1 cellular context compared by ENCODE assay signal in the genomic region with DNA sequence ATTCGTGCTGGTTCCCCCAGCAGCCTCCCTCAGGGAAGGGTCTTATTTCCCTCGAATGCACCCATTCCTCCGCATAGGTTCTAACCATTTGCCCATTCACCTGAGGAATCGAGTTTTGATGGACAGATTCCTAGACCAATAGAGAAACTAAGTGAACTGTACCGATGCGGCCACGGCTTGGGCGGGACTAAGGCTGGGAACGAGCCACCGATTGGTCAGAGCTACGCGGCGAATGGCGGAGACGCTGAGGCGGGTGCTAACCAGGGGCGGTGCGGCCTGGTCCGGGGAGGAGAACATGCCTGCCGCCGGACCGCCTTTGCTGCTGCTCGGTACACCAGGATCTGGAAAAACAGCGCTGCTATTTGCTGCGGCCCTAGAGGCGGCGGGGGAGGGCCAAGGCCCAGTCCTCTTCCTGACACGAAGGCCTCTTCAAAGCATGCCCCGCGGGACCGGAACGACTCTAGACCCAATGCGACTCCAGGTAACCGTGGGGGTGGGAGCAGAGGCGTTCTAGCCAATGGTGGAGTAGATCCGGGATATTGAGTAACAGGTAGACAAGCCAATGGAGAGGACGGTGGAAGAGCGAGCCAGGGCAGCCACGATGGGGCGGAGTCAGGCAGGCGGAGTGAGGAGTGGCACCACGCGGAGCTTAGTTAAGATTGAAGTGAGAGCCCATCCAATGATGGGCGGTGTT.
TF ChIP-seq lines count a peak whose summit lies in the region.

A gene with protein sequence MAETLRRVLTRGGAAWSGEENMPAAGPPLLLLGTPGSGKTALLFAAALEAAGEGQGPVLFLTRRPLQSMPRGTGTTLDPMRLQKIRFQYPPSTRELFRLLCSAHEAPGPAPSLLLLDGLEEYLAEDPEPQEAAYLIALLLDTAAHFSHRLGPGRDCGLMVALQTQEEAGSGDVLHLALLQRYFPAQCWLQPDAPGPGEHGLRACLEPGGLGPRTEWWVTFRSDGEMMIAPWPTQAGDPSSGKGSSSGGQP (plus strand): TSS at position 218 of the 694 bp plus-strand sequence. CDS start 15 bp downstream, at position 233.

TF ChIP-seq in HepG2, 621 proteins besides CTCF, POLR2A, EP300 and RAD21 (continued from another document and continues in another):
- TF ChIP-seq SALL2 (CRISPR knock-in tag; IDR thresholded peaks at IDR 0.05) (peak; percentile 83; the same call in 1 of the 2 replicates), ZNF749 (CRISPR knock-in tag; IDR thresholded peaks at IDR 0.05; ENCODE audit: borderline replicate concordance) (no peak; the same call in 1 of the 2 replicates), SMARCE1 (IDR thresholded peaks at IDR 0.05; ENCODE audit: borderline replicate concordance) (no peak), ZNF670 (CRISPR knock-in tag; IDR thresholded peaks at IDR 0.05; ENCODE audit: borderline replicate concordance) (no peak), SNAPC2 (CRISPR knock-in tag; IDR thresholded peaks at IDR 0.05) (0 out of 2 replicates have a peak, but pooled peaks have one; percentile 37), NFATC3 (CRISPR knock-in tag; IDR thresholded peaks at IDR 0.05) (0 out of 2 replicates have a peak, but pooled peaks have one; percentile 83), NFE2L2 (IDR thresholded peaks at IDR 0.05; ENCODE audit: low read length) (no peak), NR3C1 (CRISPR knock-in tag; IDR thresholded peaks at IDR 0.05) (no peak), ERF (CRISPR knock-in tag; IDR thresholded peaks at IDR 0.05) (peak; percentile 63; the same call in 1 of the 2 replicates), ZNF432 (CRISPR knock-in tag; IDR thresholded peaks at IDR 0.05; ENCODE audit: borderline replicate concordance) (no peak), REL (CRISPR knock-in tag; conservative IDR thresholded peaks at IDR 0.05) (no peak), NCOA2 (CRISPR knock-in tag; IDR thresholded peaks at IDR 0.05) (peak; percentile 22; the same call in 1 of the 2 replicates), ZFP36 (IDR thresholded peaks at IDR 0.05; ENCODE audit: borderline replicate concordance, low read depth, low read length, partially characterized antibody) (no peak), MAFK (conservative IDR thresholded peaks at IDR 0.05 in 1 of 2, IDR thresholded peaks at IDR 0.05 in 1 of 2; ENCODE audit: low read length in 2 of 2) (no peak), U2AF2 (IDR thresholded peaks at IDR 0.05; ENCODE audit: low read depth, low read length) (no peak), ZNF260 (CRISPR knock-in tag; IDR thresholded peaks at IDR 0.05; ENCODE audit: borderline replicate concordance, low read depth) (no peak), ZNF24 (IDR thresholded peaks at IDR 0.05) (no peak), ZNF792 (CRISPR knock-in tag; IDR thresholded peaks at IDR 0.05) (peak; percentile 58; the same call in 1 of the 2 replicates), TCF12 (IDR thresholded peaks at IDR 0.05) (no peak), TCF12 (CRISPR knock-in tag; IDR thresholded peaks at IDR 0.05) (no peak), SIX4 (CRISPR knock-in tag; IDR thresholded peaks at IDR 0.05) (no peak), ZFX (CRISPR knock-in tag; IDR thresholded peaks at IDR 0.05; ENCODE audit: low read depth) (peak; percentile 100), KAT8 (CRISPR knock-in tag; IDR thresholded peaks at IDR 0.05) (peak; percentile 93), ZNF556 (CRISPR knock-in tag; IDR thresholded peaks at IDR 0.05; ENCODE audit: borderline replicate concordance) (no peak; the same call in 1 of the 2 replicates), RCOR2 (CRISPR knock-in tag; IDR thresholded peaks at IDR 0.05) (no peak), NBN (conservative IDR thresholded peaks at IDR 0.05) (no peak), AGO2 (optimal IDR thresholded peaks at IDR 0.05; ENCODE audit: low read depth, low read length) (peak; percentile 67), ZBTB8A (CRISPR knock-in tag; IDR thresholded peaks at IDR 0.05; ENCODE audit: borderline replicate concordance, low read depth) (no peak), ZNF10 (CRISPR knock-in tag; IDR thresholded peaks at IDR 0.05; ENCODE audit: borderline replicate concordance, low read depth) (no peak)
- TF ChIP-seq, protein P1, sequence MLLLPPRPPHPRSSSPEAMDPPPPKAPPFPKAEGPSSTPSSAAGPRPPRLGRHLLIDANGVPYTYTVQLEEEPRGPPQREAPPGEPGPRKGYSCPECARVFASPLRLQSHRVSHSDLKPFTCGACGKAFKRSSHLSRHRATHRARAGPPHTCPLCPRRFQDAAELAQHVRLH (CRISPR knock-in tag; IDR thresholded peaks at IDR 0.05; ENCODE audit: borderline replicate concordance, low read depth): peak; percentile 84; the same call in 1 of the 2 replicates
- TF ChIP-seq, protein P2, sequence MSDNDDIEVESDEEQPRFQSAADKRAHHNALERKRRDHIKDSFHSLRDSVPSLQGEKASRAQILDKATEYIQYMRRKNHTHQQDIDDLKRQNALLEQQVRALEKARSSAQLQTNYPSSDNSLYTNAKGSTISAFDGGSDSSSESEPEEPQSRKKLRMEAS (IDR thresholded peaks at IDR 0.05): peak; percentile 27; the same call in 1 of the 2 replicates
- TF ChIP-seq, protein P3, sequence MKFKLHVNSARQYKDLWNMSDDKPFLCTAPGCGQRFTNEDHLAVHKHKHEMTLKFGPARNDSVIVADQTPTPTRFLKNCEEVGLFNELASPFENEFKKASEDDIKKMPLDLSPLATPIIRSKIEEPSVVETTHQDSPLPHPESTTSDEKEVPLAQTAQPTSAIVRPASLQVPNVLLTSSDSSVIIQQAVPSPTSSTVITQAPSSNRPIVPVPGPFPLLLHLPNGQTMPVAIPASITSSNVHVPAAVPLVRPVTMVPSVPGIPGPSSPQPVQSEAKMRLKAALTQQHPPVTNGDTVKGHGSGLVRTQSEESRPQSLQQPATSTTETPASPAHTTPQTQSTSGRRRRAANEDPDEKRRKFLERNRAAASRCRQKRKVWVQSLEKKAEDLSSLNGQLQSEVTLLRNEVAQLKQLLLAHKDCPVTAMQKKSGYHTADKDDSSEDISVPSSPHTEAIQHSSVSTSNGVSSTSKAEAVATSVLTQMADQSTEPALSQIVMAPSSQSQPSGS (CRISPR knock-in tag; IDR thresholded peaks at IDR 0.05): peak; percentile 39; the same call in 1 of the 2 replicates
- TF ChIP-seq, protein P4, sequence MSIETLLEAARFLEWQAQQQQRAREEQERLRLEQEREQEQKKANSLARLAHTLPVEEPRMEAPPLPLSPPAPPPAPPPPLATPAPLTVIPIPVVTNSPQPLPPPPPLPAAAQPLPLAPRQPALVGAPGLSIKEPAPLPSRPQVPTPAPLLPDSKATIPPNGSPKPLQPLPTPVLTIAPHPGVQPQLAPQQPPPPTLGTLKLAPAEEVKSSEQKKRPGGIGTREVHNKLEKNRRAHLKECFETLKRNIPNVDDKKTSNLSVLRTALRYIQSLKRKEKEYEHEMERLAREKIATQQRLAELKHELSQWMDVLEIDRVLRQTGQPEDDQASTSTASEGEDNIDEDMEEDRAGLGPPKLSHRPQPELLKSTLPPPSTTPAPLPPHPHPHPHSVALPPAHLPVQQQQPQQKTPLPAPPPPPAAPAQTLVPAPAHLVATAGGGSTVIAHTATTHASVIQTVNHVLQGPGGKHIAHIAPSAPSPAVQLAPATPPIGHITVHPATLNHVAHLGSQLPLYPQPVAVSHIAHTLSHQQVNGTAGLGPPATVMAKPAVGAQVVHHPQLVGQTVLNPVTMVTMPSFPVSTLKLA (IDR thresholded peaks at IDR 0.05): no peak; the same call in 1 of the 2 replicates
- TF ChIP-seq, protein P5, sequence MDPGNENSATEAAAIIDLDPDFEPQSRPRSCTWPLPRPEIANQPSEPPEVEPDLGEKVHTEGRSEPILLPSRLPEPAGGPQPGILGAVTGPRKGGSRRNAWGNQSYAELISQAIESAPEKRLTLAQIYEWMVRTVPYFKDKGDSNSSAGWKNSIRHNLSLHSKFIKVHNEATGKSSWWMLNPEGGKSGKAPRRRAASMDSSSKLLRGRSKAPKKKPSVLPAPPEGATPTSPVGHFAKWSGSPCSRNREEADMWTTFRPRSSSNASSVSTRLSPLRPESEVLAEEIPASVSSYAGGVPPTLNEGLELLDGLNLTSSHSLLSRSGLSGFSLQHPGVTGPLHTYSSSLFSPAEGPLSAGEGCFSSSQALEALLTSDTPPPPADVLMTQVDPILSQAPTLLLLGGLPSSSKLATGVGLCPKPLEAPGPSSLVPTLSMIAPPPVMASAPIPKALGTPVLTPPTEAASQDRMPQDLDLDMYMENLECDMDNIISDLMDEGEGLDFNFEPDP (CRISPR knock-in tag; conservative IDR thresholded peaks at IDR 0.05): no peak
- TF ChIP-seq, protein P6, sequence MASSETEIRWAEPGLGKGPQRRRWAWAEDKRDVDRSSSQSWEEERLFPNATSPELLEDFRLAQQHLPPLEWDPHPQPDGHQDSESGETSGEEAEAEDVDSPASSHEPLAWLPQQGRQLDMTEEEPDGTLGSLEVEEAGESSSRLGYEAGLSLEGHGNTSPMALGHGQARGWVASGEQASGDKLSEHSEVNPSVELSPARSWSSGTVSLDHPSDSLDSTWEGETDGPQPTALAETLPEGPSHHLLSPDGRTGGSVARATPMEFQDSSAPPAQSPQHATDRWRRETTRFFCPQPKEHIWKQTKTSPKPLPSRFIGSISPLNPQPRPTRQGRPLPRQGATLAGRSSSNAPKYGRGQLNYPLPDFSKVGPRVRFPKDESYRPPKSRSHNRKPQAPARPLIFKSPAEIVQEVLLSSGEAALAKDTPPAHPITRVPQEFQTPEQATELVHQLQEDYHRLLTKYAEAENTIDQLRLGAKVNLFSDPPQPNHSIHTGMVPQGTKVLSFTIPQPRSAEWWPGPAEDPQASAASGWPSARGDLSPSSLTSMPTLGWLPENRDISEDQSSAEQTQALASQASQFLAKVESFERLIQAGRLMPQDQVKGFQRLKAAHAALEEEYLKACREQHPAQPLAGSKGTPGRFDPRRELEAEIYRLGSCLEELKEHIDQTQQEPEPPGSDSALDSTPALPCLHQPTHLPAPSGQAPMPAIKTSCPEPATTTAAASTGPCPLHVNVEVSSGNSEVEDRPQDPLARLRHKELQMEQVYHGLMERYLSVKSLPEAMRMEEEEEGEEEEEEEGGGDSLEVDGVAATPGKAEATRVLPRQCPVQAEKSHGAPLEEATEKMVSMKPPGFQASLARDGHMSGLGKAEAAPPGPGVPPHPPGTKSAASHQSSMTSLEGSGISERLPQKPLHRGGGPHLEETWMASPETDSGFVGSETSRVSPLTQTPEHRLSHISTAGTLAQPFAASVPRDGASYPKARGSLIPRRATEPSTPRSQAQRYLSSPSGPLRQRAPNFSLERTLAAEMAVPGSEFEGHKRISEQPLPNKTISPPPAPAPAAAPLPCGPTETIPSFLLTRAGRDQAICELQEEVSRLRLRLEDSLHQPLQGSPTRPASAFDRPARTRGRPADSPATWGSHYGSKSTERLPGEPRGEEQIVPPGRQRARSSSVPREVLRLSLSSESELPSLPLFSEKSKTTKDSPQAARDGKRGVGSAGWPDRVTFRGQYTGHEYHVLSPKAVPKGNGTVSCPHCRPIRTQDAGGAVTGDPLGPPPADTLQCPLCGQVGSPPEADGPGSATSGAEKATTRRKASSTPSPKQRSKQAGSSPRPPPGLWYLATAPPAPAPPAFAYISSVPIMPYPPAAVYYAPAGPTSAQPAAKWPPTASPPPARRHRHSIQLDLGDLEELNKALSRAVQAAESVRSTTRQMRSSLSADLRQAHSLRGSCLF (CRISPR knock-in tag; IDR thresholded peaks at IDR 0.05; ENCODE audit: borderline replicate concordance): no peak
- TF ChIP-seq, protein P7, sequence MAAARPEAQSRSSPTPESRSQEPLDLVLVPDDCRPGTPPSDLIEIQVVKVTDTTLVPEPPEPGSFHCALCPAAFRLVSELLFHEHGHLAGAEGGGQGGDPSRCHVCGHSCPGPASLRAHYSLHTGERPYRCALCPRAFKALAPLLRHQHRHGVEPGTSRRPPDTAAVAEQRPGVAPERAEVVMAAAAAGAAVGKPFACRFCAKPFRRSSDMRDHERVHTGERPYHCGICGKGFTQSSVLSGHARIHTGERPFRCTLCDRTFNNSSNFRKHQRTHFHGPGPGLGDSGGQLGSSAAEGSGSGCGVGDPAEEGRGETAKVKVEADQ (CRISPR knock-in tag; IDR thresholded peaks at IDR 0.05; ENCODE audit: borderline replicate concordance): peak; percentile 84; the same call in 1 of the 2 replicates
- TF ChIP-seq, protein P8, sequence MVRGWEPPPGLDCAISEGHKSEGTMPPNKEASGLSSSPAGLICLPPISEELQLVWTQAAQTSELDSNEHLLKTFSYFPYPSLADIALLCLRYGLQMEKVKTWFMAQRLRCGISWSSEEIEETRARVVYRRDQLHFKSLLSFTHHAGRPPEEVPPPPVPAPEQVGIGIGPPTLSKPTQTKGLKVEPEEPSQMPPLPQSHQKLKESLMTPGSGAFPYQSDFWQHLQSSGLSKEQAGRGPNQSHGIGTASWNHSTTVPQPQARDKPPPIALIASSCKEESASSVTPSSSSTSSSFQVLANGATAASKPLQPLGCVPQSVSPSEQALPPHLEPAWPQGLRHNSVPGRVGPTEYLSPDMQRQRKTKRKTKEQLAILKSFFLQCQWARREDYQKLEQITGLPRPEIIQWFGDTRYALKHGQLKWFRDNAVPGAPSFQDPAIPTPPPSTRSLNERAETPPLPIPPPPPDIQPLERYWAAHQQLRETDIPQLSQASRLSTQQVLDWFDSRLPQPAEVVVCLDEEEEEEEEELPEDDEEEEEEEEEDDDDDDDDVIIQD (CRISPR knock-in tag; IDR thresholded peaks at IDR 0.05; ENCODE audit: low read depth): no peak; the same call in 1 of the 2 replicates
- TF ChIP-seq, protein P9, sequence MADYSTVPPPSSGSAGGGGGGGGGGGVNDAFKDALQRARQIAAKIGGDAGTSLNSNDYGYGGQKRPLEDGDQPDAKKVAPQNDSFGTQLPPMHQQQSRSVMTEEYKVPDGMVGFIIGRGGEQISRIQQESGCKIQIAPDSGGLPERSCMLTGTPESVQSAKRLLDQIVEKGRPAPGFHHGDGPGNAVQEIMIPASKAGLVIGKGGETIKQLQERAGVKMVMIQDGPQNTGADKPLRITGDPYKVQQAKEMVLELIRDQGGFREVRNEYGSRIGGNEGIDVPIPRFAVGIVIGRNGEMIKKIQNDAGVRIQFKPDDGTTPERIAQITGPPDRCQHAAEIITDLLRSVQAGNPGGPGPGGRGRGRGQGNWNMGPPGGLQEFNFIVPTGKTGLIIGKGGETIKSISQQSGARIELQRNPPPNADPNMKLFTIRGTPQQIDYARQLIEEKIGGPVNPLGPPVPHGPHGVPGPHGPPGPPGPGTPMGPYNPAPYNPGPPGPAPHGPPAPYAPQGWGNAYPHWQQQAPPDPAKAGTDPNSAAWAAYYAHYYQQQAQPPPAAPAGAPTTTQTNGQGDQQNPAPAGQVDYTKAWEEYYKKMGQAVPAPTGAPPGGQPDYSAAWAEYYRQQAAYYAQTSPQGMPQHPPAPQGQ (CRISPR knock-in tag; IDR thresholded peaks at IDR 0.05; ENCODE audit: borderline replicate concordance): peak; percentile 87; the same call in 1 of the 2 replicates
- TF ChIP-seq, protein P10, sequence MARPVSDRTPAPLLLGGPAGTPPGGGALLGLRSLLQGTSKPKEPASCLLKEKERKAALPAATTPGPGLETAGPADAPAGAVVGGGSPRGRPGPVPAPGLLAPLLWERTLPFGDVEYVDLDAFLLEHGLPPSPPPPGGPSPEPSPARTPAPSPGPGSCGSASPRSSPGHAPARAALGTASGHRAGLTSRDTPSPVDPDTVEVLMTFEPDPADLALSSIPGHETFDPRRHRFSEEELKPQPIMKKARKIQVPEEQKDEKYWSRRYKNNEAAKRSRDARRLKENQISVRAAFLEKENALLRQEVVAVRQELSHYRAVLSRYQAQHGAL (CRISPR knock-in tag; IDR thresholded peaks at IDR 0.05; ENCODE audit: not compliant biosample characterization): no peak
- TF ChIP-seq, protein P11, sequence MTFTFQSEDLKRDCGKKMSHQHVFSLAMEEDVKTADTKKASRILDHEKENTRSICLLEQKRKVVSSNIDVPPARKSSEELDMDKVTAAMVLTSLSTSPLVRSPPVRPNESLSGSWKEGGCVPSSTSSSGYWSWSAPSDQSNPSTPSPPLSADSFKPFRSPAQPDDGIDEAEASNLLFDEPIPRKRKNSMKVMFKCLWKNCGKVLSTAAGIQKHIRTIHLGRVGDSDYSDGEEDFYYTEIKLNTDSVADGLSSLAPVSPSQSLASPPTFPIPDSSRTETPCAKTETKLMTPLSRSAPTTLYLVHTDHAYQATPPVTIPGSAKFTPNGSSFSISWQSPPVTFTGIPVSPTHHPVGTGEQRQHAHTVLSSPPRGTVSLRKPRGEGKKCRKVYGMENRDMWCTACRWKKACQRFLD (CRISPR knock-in tag; IDR thresholded peaks at IDR 0.05; ENCODE audit: borderline replicate concordance): peak; percentile 45; the same call in 1 of the 2 replicates
